In genomic region chr7:22866965-22867364, GRCh38 we compare ENCODE assay signal across 1 cellular context.
TF ChIP-seq lines count a peak whose summit lies in the region.

No MANE protein-coding gene starts in this region.

TF ChIP-seq in SK-N-SH, 30 proteins besides CTCF, POLR2A, EP300 and RAD21 (continued from another document):
- TF ChIP-seq, protein P1, sequence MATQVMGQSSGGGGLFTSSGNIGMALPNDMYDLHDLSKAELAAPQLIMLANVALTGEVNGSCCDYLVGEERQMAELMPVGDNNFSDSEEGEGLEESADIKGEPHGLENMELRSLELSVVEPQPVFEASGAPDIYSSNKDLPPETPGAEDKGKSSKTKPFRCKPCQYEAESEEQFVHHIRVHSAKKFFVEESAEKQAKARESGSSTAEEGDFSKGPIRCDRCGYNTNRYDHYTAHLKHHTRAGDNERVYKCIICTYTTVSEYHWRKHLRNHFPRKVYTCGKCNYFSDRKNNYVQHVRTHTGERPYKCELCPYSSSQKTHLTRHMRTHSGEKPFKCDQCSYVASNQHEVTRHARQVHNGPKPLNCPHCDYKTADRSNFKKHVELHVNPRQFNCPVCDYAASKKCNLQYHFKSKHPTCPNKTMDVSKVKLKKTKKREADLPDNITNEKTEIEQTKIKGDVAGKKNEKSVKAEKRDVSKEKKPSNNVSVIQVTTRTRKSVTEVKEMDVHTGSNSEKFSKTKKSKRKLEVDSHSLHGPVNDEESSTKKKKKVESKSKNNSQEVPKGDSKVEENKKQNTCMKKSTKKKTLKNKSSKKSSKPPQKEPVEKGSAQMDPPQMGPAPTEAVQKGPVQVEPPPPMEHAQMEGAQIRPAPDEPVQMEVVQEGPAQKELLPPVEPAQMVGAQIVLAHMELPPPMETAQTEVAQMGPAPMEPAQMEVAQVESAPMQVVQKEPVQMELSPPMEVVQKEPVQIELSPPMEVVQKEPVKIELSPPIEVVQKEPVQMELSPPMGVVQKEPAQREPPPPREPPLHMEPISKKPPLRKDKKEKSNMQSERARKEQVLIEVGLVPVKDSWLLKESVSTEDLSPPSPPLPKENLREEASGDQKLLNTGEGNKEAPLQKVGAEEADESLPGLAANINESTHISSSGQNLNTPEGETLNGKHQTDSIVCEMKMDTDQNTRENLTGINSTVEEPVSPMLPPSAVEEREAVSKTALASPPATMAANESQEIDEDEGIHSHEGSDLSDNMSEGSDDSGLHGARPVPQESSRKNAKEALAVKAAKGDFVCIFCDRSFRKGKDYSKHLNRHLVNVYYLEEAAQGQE (IDR thresholded peaks at IDR 0.05; ENCODE audit: low read depth, low read length), result no peak
- no peak for TF ChIP-seq FOXJ3 (CRISPR knock-in tag; IDR thresholded peaks at IDR 0.05)
